26 cellular contexts compared by ENCODE assay signal in the genomic region with DNA sequence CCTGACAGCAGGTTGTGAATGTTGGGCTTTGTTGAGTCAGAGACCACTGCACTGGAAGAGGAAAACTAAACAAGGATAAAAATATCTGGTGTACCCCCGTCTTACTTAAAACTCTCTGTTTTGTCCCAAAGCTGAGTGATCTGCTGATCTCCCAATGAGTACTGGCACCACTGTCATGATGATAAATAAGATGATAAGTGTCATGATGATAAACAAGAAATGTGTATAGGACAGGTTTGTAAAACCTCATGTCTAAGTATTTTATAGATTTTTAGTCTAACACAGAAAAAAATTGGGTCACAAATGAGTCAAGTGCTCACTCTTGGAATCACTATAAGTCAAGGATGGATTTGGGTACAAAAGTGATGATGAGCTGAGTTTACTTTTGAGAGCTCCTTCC. TPM values are rescaled to one million over a fixed set of nuclear protein-coding genes. Genes with fewer than 3 reads are reported as not detected.
"Had no signal": no experiment of that assay in that cellular context is flagged by ENCODE, and none has a peak within 500 bp of the region (broad histone marks: within the 10 kb centered on the region; RNA-seq: fewer than 3 reads in every experiment).

No MANE protein-coding gene starts in this region.

- DNase-seq: activated CD4-positive, alpha-beta T cell treated with anti-CD3 and anti-CD28 coated beads, Interleukin-2, amount 50 U/mL, for 1 hour; activated CD8-positive, alpha-beta memory T cell treated with anti-CD3 and anti-CD28 coated beads, Interleukin-2, amount 50 U/mL, for 4 hours; activated CD8-positive, alpha-beta T cell treated with anti-CD3 and anti-CD28 coated beads, Interleukin-2, amount 10 ng/mL, durations not matched to agents 7 days and 5 days; activated gamma-delta T cell; aorta; effector CD4-positive, alpha-beta T cell; left colon; nephron progenitor cell; occipital lobe; posterior cingulate gyrus; right lobe of liver; stimulated activated naive B cell treated with anti-CD40 and anti-IgM and Interleukin-4, amounts not matched to agents 10 μg/mL and 1 μg/mL and 100 μg/mL, for 72 hours; transverse colon had no signal

- H3K9me3 Mint-ChIP-seq: dendritic cell treated with granulocyte-macrophage colony-stimulating factor and Interleukin-4, amounts not matched to agents 40 ng/mL and 50 ng/mL, for 4 days; stimulated activated naive B cell treated with anti-CD40 and anti-IgM and Interleukin-4, amounts not matched to agents 10 μg/mL and 1 μg/mL and 100 μg/mL, for 72 hours; T-helper 2 cell treated with Interferon-gamma antibody and Interleukin-4, amounts not matched to agents 5 μg/mL and 100 μg/mL, for 36 hours had no signal

- ATAC-seq: left colon, right lobe of liver had no signal

- H3K4me1 ChIP-seq: foreskin keratinocyte, right lobe of liver, transverse colon had no signal

- H3K27ac ChIP-seq: foreskin keratinocyte, right lobe of liver, skin epidermis, transverse colon had no signal

- H3K9me3 ChIP-seq: right lobe of liver, transverse colon had no signal

- H3K27ac Mint-ChIP-seq: activated CD8-positive, alpha-beta T cell treated with anti-CD3 and anti-CD28 coated beads, Interleukin-2, amount 10 ng/mL, durations not matched to agents 7 days and 5 days; activated naive CD4-positive, alpha-beta T cell treated with anti-CD3 and anti-CD28 coated beads, Interleukin-2, amount 50 U/mL, for 24 hours; brain; dendritic cell treated with granulocyte-macrophage colony-stimulating factor and Interleukin-4, amounts not matched to agents 40 ng/mL and 50 ng/mL, for 4 days; nephron progenitor cell; stimulated activated naive B cell treated with anti-CD40 and anti-IgM and Interleukin-4, amounts not matched to agents 10 μg/mL and 1 μg/mL and 100 μg/mL, for 72 hours had no signal

- H3K4me1 Mint-ChIP-seq: activated naive CD4-positive, alpha-beta T cell treated with anti-CD3 and anti-CD28 coated beads, Interleukin-2, amount 50 U/mL, for 24 hours; brain had no signal

- H3K36me3 ChIP-seq: right lobe of liver, transverse colon had no signal

- H3K4me3 ChIP-seq: right lobe of liver, skin epidermis, transverse colon had no signal

- H3K36me3 Mint-ChIP-seq: activated naive CD4-positive, alpha-beta T cell treated with anti-CD3 and anti-CD28 coated beads, Interleukin-2, amount 50 U/mL, for 24 hours; brain; stimulated activated naive B cell treated with anti-CD40 and anti-IgM and Interleukin-4, amounts not matched to agents 10 μg/mL and 1 μg/mL and 100 μg/mL, for 72 hours had no signal

- FAIRE-seq: endometrium, urothelium cell line had no signal

- H3K4me3 Mint-ChIP-seq: activated CD8-positive, alpha-beta T cell treated with anti-CD3 and anti-CD28 coated beads, Interleukin-2, amount 10 ng/mL, durations not matched to agents 7 days and 5 days; activated naive CD4-positive, alpha-beta T cell treated with anti-CD3 and anti-CD28 coated beads, Interleukin-2, amount 50 U/mL, for 24 hours; brain; dendritic cell treated with granulocyte-macrophage colony-stimulating factor and Interleukin-4, amounts not matched to agents 40 ng/mL and 50 ng/mL, for 4 days; nephron progenitor cell; stimulated activated naive B cell treated with anti-CD40 and anti-IgM and Interleukin-4, amounts not matched to agents 10 μg/mL and 1 μg/mL and 100 μg/mL, for 72 hours had no signal

RNA-seq across cellular contexts. Expression of gene SIM1, which starts 8.5 kb away (rescaled TPM):
- total RNA-seq: activated CD8-positive, alpha-beta T cell treated with anti-CD3 and anti-CD28 coated beads, Interleukin-2, amount 10 ng/mL, durations not matched to agents 7 days and 5 days; foreskin keratinocyte; glomerular endothelial cell; left colon; mononuclear cell; occipital lobe; temporal lobe; transverse colon had no signal
- polyA plus RNA-seq: aorta, esophagus, foreskin keratinocyte, keratinocyte had no signal
